Comparison of ENCODE assay signal across 9 cellular contexts in genomic region chr2:26002617-26003310, GRCh38. TPM values are rescaled to one million over a fixed set of nuclear protein-coding genes. Genes with fewer than 3 reads are reported as not detected.
DNase-seq lines count a peak whose midpoint lies in the region; TF ChIP-seq lines count a peak whose summit lies in the region.
"Had no signal": no experiment of that assay in that cellular context is flagged by ENCODE, and none has a peak within 500 bp of the region (broad histone marks: within the 10 kb centered on the region; RNA-seq: fewer than 3 reads in every experiment).

No MANE protein-coding gene starts in this region.

- peaks cover 5% of the 10 kb centered on the region for H3K27me3 Mint-ChIP-seq in activated CD4-positive, alpha-beta T cell treated with anti-CD3 and anti-CD28 coated beads, Interleukin-2, amount 10 ng/mL, durations not matched to agents 24 days and 14 days

- H3K4me3 Mint-ChIP-seq in activated CD4-positive, alpha-beta T cell treated with anti-CD3 and anti-CD28 coated beads, Interleukin-2, amount 10 ng/mL, durations not matched to agents 24 days and 14 days, result no peak overlapping the region

- no peaks in the 10 kb centered on the region for H3K9me3 Mint-ChIP-seq in activated CD4-positive, alpha-beta T cell treated with anti-CD3 and anti-CD28 coated beads, Interleukin-2, amount 10 ng/mL, durations not matched to agents 24 days and 14 days

- DNase-seq in NOMO-1 treated with DMSO at 0.1 percent for 48 hours (lab: John Stamatoyannopoulos, UW; ENCODE audit: unreplicated experiment) (peak; percentile 81), dermis blood vessel endothelial cell (peak; percentile 40), mucosa of gallbladder (ENCODE audit: low spot score) (peak; percentile 64), ureter (ENCODE audit: low spot score) (peak; percentile 64), foreskin fibroblast (no peak), NCI-H526 treated with DMSO at 0.1 percent for 48 hours (lab: John Stamatoyannopoulos, UW) (no peak)
- DNase-seq in activated CD4-positive, alpha-beta T cell treated with anti-CD3 and anti-CD28 coated beads, Interleukin-2, amount 10 ng/mL, durations not matched to agents 24 days and 14 days, result no peak
- DNase-seq: activated CD4-positive, alpha-beta T cell treated with anti-CD3 and anti-CD28 coated beads, Interleukin-2, amount 50 U/mL, for 1 hour; mesenchymal stem cell had no signal

- H3K4me3 ChIP-seq in foreskin fibroblast (ENCODE audit: low read depth in 1 of 2, low read length in 2 of 2), result no peak overlapping the region

- intact Hi-C loops in activated CD4-positive, alpha-beta T cell treated with anti-CD3 and anti-CD28 coated beads, Interleukin-2, amount 10 ng/mL, durations not matched to agents 24 days and 14 days (cut with micrococcal nuclease), result no loop called here

- TF ChIP-seq CTCF in foreskin fibroblast (IDR thresholded peaks at IDR 0.05; ENCODE audit: low read depth, low read length), result no peak

- H3K27ac Mint-ChIP-seq in activated CD4-positive, alpha-beta T cell treated with anti-CD3 and anti-CD28 coated beads, Interleukin-2, amount 10 ng/mL, durations not matched to agents 24 days and 14 days, result no peak overlapping the region

- H3K36me3 Mint-ChIP-seq in activated CD4-positive, alpha-beta T cell treated with anti-CD3 and anti-CD28 coated beads, Interleukin-2, amount 10 ng/mL, durations not matched to agents 24 days and 14 days (ENCODE audit: low read depth), result no peaks in the 10 kb centered on the region

- H3K4me1 Mint-ChIP-seq in activated CD4-positive, alpha-beta T cell treated with anti-CD3 and anti-CD28 coated beads, Interleukin-2, amount 10 ng/mL, durations not matched to agents 24 days and 14 days, result peaks cover 6% of the 10 kb centered on the region

RNA-seq across cellular contexts. Expression of gene KIF3C, which starts 20.5 kb away (rescaled TPM):
- total RNA-seq in dermis blood vessel endothelial cell (12.6 and 23.3 TPM in 2 replicates), mucosa of gallbladder (10.1 TPM), ureter (4.1 TPM)
- 6.2 and 6.7 TPM in 2 replicates for total RNA-seq in activated CD4-positive, alpha-beta T cell treated with anti-CD3 and anti-CD28 coated beads, Interleukin-2, amount 10 ng/mL, durations not matched to agents 24 days and 14 days

RNA-seq across cellular contexts. Expression of gene RAB10, which starts 31.1 kb away (rescaled TPM):
- total RNA-seq in dermis blood vessel endothelial cell, result 101 and 176 TPM in 2 replicates
- total RNA-seq in mucosa of gallbladder, result 173 TPM
- 180 TPM for total RNA-seq in ureter
- 133 and 141 TPM in 2 replicates for total RNA-seq in activated CD4-positive, alpha-beta T cell treated with anti-CD3 and anti-CD28 coated beads, Interleukin-2, amount 10 ng/mL, durations not matched to agents 24 days and 14 days

Comparison
In these comparisons a context has a peak if more than half of its experiments do, and no peak if none do; other contexts are left out.
1. DNase-seq: peak in NOMO-1 treated with DMSO at 0.1 percent for 48 hours (single experiment), dermis blood vessel endothelial cell (single experiment), mucosa of gallbladder (single experiment) and ureter (single experiment); none in activated CD4-positive, alpha-beta T cell treated with anti-CD3 and anti-CD28 coated beads, Interleukin-2, amount 10 ng/mL, durations not matched to agents 24 days and 14 days (single experiment), foreskin fibroblast (0 of 2) and NCI-H526 treated with DMSO at 0.1 percent for 48 hours (single experiment).